In the genomic region with DNA sequence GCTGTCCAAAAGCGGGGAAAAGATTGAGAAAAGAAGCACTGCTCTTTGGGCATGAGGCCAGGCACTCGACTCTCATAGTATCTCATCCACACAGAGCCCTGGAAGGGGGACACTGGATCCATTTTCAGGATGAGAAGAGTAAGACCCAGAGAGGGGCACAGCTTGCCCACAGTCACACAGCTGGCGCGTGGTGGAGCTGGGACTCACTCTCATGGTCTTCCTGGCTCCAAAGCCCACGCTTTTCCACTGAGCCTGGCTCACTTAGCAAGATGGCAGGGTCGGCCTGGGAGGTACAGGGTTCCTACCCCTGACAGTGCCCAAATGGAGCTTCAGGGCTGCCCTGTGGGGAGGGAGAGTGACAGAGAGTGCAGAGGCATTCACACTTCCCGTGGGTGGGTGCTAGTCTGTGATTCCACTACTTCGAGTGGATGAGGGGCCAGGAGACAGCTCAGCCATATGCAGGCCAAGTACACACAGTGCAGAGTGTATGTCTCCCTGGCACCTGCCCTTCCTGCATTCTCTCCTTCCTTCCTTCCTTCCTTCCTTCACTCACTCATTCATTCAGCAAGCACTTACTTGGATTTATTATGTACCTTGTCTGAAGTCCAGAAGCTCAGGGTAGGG, we compare ENCODE assay signal across 22 cellular contexts. TPM values are rescaled to one million over a fixed set of nuclear protein-coding genes. Genes with fewer than 3 reads are reported as not detected.
DNase-seq lines count a peak whose midpoint lies in the region; ATAC-seq and TF ChIP-seq lines count a peak whose summit lies in the region.
"Had no signal": no experiment of that assay in that cellular context is flagged by ENCODE, and none has a peak within 500 bp of the region (broad histone marks: within the 10 kb centered on the region; RNA-seq: fewer than 3 reads in every experiment).

No MANE protein-coding gene starts in this region.

- H3K4me1 Mint-ChIP-seq in natural killer cell treated with Interleukin-12 subunit alpha and Interleukin-12 subunit beta and Interleukin-15 and Interleukin-18, amount 100 ng/mL, for 72 hours (ENCODE audit: low read depth in 2 of 2): no peaks in the 10 kb centered on the region
- H3K4me1 Mint-ChIP-seq in natural killer cell (no peaks in the 10 kb centered on the region), neural progenitor cell (peaks cover 8% of the 10 kb centered on the region)

- H3F3A ChIP-seq in neural progenitor cell (ENCODE audit: low read depth): no peaks in the 10 kb centered on the region

- peaks cover 26 to 37% of the 10 kb centered on the region in 2 donors for H3K27me3 Mint-ChIP-seq in natural killer cell treated with Interleukin-12 subunit alpha and Interleukin-12 subunit beta and Interleukin-15 and Interleukin-18, amount 100 ng/mL, for 72 hours
- H3K27me3 Mint-ChIP-seq in natural killer cell (ENCODE audit: low read depth in 2 of 2) (peaks cover 30 to 55% of the 10 kb centered on the region in 2 donors), neural progenitor cell (ENCODE audit: insufficient read depth, low read depth) (peaks cover 4% of the 10 kb centered on the region)

- no peak overlapping the region for H3K27ac Mint-ChIP-seq in natural killer cell treated with Interleukin-12 subunit alpha and Interleukin-12 subunit beta and Interleukin-15 and Interleukin-18, amount 100 ng/mL, for 72 hours
- no peak overlapping the region for H3K27ac Mint-ChIP-seq in natural killer cell
- peak overlapping the region; percentile 40 for H3K27ac Mint-ChIP-seq in neural progenitor cell
- H3K27ac Mint-ChIP-seq: HFFc6 had no signal

- intact Hi-C loops in natural killer cell (cut with micrococcal nuclease): no loop called here
- intact Hi-C loops in vagina (cut with DNase I): loop anchor here (10.0 kb wide), 1 partner anchor 272 kb away; no protein-coding TSS in a partner anchor

- ATAC-seq in natural killer cell treated with Interleukin-12 subunit alpha and Interleukin-12 subunit beta and Interleukin-15 and Interleukin-18, amount 100 ng/mL, for 72 hours: peak; percentile 22 to 53
- no peak for ATAC-seq in natural killer cell
- no peak for ATAC-seq in HG03457 (IDR thresholded peaks at IDR 0.05; ENCODE audit: unreplicated experiment)
- no peak for ATAC-seq in HG02973 (IDR thresholded peaks at IDR 0.05; ENCODE audit: unreplicated experiment)

- no peak overlapping the region for H2AFZ ChIP-seq in neural progenitor cell (replicated peaks)

- H3K4me1 ChIP-seq in neural progenitor cell: no peaks in the 10 kb centered on the region
- no peaks in the 10 kb centered on the region for H3K4me1 ChIP-seq in vagina
- H3K4me1 ChIP-seq: BE2C had no signal

- H3K27me3 ChIP-seq in neural progenitor cell (no peaks in the 10 kb centered on the region), vagina (no peaks in the 10 kb centered on the region)
- H3K27me3 ChIP-seq: BE2C had no signal

- H3K36me3 ChIP-seq in neural progenitor cell (no peaks in the 10 kb centered on the region), vagina (no peaks in the 10 kb centered on the region)
- H3K36me3 ChIP-seq: BE2C had no signal

- H3K4me3 Mint-ChIP-seq in natural killer cell treated with Interleukin-12 subunit alpha and Interleukin-12 subunit beta and Interleukin-15 and Interleukin-18, amount 100 ng/mL, for 72 hours: no peak overlapping the region
- H3K4me3 Mint-ChIP-seq in natural killer cell (no peak overlapping the region), neural progenitor cell (no peak overlapping the region)
- H3K4me3 Mint-ChIP-seq: HFFc6 had no signal

- no peaks in the 10 kb centered on the region for H4K20me1 ChIP-seq in neural progenitor cell (ENCODE audit: low read depth)

- H3K4me3 ChIP-seq in neural progenitor cell (no peak overlapping the region), vagina (no peak overlapping the region)

- no peaks in the 10 kb centered on the region for H3K36me3 Mint-ChIP-seq in natural killer cell treated with Interleukin-12 subunit alpha and Interleukin-12 subunit beta and Interleukin-15 and Interleukin-18, amount 100 ng/mL, for 72 hours
- H3K36me3 Mint-ChIP-seq in natural killer cell: no peaks in the 10 kb centered on the region
- H3K36me3 Mint-ChIP-seq in neural progenitor cell: no peaks in the 10 kb centered on the region

- no peak overlapping the region for H3K4me2 ChIP-seq in neural progenitor cell
- H3K4me2 ChIP-seq: SK-N-SH had no signal

- no peaks in the 10 kb centered on the region for H3K9me3 Mint-ChIP-seq in natural killer cell treated with Interleukin-12 subunit alpha and Interleukin-12 subunit beta and Interleukin-15 and Interleukin-18, amount 100 ng/mL, for 72 hours
- H3K9me3 Mint-ChIP-seq in natural killer cell (no peaks in the 10 kb centered on the region), neural progenitor cell (no peaks in the 10 kb centered on the region)
- H3K9me3 Mint-ChIP-seq: HFFc6 had no signal

- no peak overlapping the region for H3K27ac ChIP-seq in neural progenitor cell
- H3K27ac ChIP-seq in vagina: no peak overlapping the region

- H3K9ac ChIP-seq in neural progenitor cell: no peak overlapping the region
- H3K9ac ChIP-seq: SK-N-SH had no signal

- no peak for DNase-seq in natural killer cell treated with Interleukin-12 subunit alpha and Interleukin-12 subunit beta and Interleukin-15 and Interleukin-18, amount 100 ng/mL, for 72 hours (ENCODE audit: low spot score)
- DNase-seq in natural killer cell: no peak
- DNase-seq in islet precursor cell: peak; percentile 38
- no peak for DNase-seq in neural progenitor cell (ENCODE audit: low spot score)
- DNase-seq in vagina (ENCODE audit: extremely low spot score in 2 of 2): peak; percentile 62 to 77
- no peak for DNase-seq in NCI-H82 (lab: John Stamatoyannopoulos, UW)
- DNase-seq: BE2C, DMS79 treated with DMSO at 0.1 percent for 48 hours, H7, HFFc6, Karpas-422, NCI-H1694 treated with DMSO at 0.1 percent for 48 hours, NCI-H2081 treated with DMSO at 0.1 percent for 48 hours, NCI-H2171 treated with DMSO at 0.1 percent for 48 hours, NCI-H446, NCI-H526, OCI-M1, RPMI8226, SIG-M5, SK-N-SH had no signal

- no peak for TF ChIP-seq POLR2A in vagina (IDR thresholded peaks at IDR 0.05)

- TF ChIP-seq CTCF in natural killer cell (IDR thresholded peaks at IDR 0.05) (no peak), neural progenitor cell (IDR thresholded peaks at IDR 0.05) (no peak), vagina (IDR thresholded peaks at IDR 0.05) (no peak)

- H3K79me2 ChIP-seq in neural progenitor cell (ENCODE audit: low read depth): no peaks in the 10 kb centered on the region

- no peaks in the 10 kb centered on the region for H3K9me3 ChIP-seq in neural progenitor cell (ENCODE audit: low read depth)
- no peaks in the 10 kb centered on the region for H3K9me3 ChIP-seq in vagina
- H3K9me3 ChIP-seq: BE2C, SK-N-SH had no signal

RNA-seq across cellular contexts. Expression of a gene that starts 18.3 kb away (rescaled TPM):
- total RNA-seq in natural killer cell treated with Interleukin-12 subunit alpha and Interleukin-12 subunit beta and Interleukin-15 and Interleukin-18, amount 100 ng/mL, for 72 hours: not detected
- total RNA-seq in natural killer cell (not detected), neural progenitor cell (ENCODE audit: low replicate concordance) (26.6 and 43.2 TPM in 2 replicates), vagina (not detected)
- total RNA-seq: HFFc6 had no signal

RNA-seq across cellular contexts. Expression of a gene that starts 50.1 kb away (rescaled TPM):
- 10 to 100 TPM; 16.7 to 25.6 TPM for total RNA-seq in natural killer cell treated with Interleukin-12 subunit alpha and Interleukin-12 subunit beta and Interleukin-15 and Interleukin-18, amount 100 ng/mL, for 72 hours
- total RNA-seq in natural killer cell: 1 to 10 TPM; 2.5 to 5.3 (median 3.5) TPM
- 32.9 and 44.0 TPM in 2 replicates for total RNA-seq in neural progenitor cell (ENCODE audit: low replicate concordance)
- 13.3 TPM for total RNA-seq in vagina

Comparison
In these comparisons a context has a peak if more than half of its experiments do, and no peak if none do; other contexts are left out.
1. ATAC-seq: peak in natural killer cell treated with Interleukin-12 subunit alpha and Interleukin-12 subunit beta and Interleukin-15 and Interleukin-18, amount 100 ng/mL, for 72 hours (2 of 2); none in natural killer cell (0 of 3), HG03457 (single experiment) and HG02973 (single experiment).
2. DNase-seq: peak in islet precursor cell (single experiment) and vagina (2 of 2); none in natural killer cell treated with Interleukin-12 subunit alpha and Interleukin-12 subunit beta and Interleukin-15 and Interleukin-18, amount 100 ng/mL, for 72 hours (single experiment), natural killer cell (single experiment), neural progenitor cell (single experiment) and NCI-H82 (single experiment).
3. RNA of a gene that starts 18.3 kb away (total RNA-seq): 26.6 to 43.2 TPM in neural progenitor cell; not detected in vagina (single experiment), not detected in natural killer cell treated with Interleukin-12 subunit alpha and Interleukin-12 subunit beta and Interleukin-15 and Interleukin-18, amount 100 ng/mL, for 72 hours and not detected in natural killer cell; every median in the first group is over 10 times any median in the second.